ENCODE assay signal across 8 cellular contexts in genomic region chr22:46754110-46754799, GRCh38. TPM values are rescaled to one million over a fixed set of nuclear protein-coding genes. Genes with fewer than 3 reads are reported as not detected.
DNase-seq lines count a peak whose midpoint lies in the region; ATAC-seq and TF ChIP-seq lines count a peak whose summit lies in the region.

No MANE protein-coding gene starts in this region.

- TF ChIP-seq CTCF in AG04450 (IDR thresholded peaks at IDR 0.05; ENCODE audit: low read depth, low read length) (no peak), HFF-Myc (IDR thresholded peaks at IDR 0.05; ENCODE audit: low read depth, low read length, missing control alignments) (no peak), WI38 (IDR thresholded peaks at IDR 0.05; ENCODE audit: low read depth, low read length) (no peak), prostate gland (IDR thresholded peaks at IDR 0.05) (no peak), progenitor cell of endocrine pancreas (IDR thresholded peaks at IDR 0.05; ENCODE audit: unreplicated experiment) (no peak)

- H3K4me3 Mint-ChIP-seq in progenitor cell of endocrine pancreas (ENCODE audit: low read depth): no peak overlapping the region

- POLR2A ChIA-PET in AG04450 (lab: Yijun Ruan, JAX): interaction anchor here (1.1 to 1.5 kb wide), 3 partner anchors 8 to 37 kb away, joined by 5 to 9 read pairs (median 5); partner anchors contain the start of gene TBC1D22A

- H3K9me3 ChIP-seq in AG04450 (ENCODE audit: control insufficient read depth, insufficient read depth, low read length) (peaks cover 10% of the 10 kb centered on the region), prostate gland (no peaks in the 10 kb centered on the region)

- peak overlapping the region; percentile 92 for H3K27ac ChIP-seq in AG04450 (ENCODE audit: low read depth, low read length)
- H3K27ac ChIP-seq in prostate gland: peak overlapping the region; percentile 22 to 40

- no peak for ATAC-seq in HG03378 (IDR thresholded peaks at IDR 0.05; ENCODE audit: unreplicated experiment)

- no peaks in the 10 kb centered on the region for H3K36me3 ChIP-seq in prostate gland

- peaks cover 5% of the 10 kb centered on the region for H3K4me1 Mint-ChIP-seq in progenitor cell of endocrine pancreas (ENCODE audit: low read depth)

- no peaks in the 10 kb centered on the region for H3K4me1 ChIP-seq in prostate gland (replicated peaks)

- CTCF ChIA-PET in AG04450 (lab: Charles Lee): no interaction called here

- H3K27me3 Mint-ChIP-seq in progenitor cell of endocrine pancreas: peaks cover 13% of the 10 kb centered on the region

- H3K4me3 ChIP-seq in AG04450 (ENCODE audit: low read depth, low read length): peak overlapping the region; percentile 4; the same call in 1 of the 2 replicates
- peak overlapping the region; percentile 17; the same call in 1 of the 2 replicates for H3K4me3 ChIP-seq in HFF-Myc (replicated peaks; ENCODE audit: low read depth, low read length)
- peak overlapping the region; percentile 25; the same call in 1 of the 2 replicates for H3K4me3 ChIP-seq in WI38 (ENCODE audit: low read depth, low read length)
- no peak overlapping the region for H3K4me3 ChIP-seq in prostate gland

- no peaks in the 10 kb centered on the region for H3K27me3 ChIP-seq in AG04450 (ENCODE audit: control insufficient read depth, insufficient read depth, low read length)
- no peaks in the 10 kb centered on the region for H3K27me3 ChIP-seq in prostate gland (replicated peaks; ENCODE audit: insufficient read depth)

- DNase-seq in AG04450 (ENCODE audit: low read depth, low spot score) (peak; percentile 89), HFF-Myc (ENCODE audit: extremely low read depth, low read depth) (peak; percentile 94), fibroblast of the conjunctiva (ENCODE audit: low read depth) (peak; percentile 86), prostate gland (ENCODE audit: low spot score) (peak; percentile 42), HuH-7.5 (ENCODE audit: low spot score) (no peak), progenitor cell of endocrine pancreas (ENCODE audit: low spot score, unreplicated experiment) (no peak)

- peak; percentile 58 for TF ChIP-seq POLR2A in prostate gland (IDR thresholded peaks at IDR 0.05)

- H3K27ac Mint-ChIP-seq in progenitor cell of endocrine pancreas: no peak overlapping the region

- 24% methylated on average over 14 of the region's 14 CpGs for WGBS in prostate gland

- peaks cover 6% of the 10 kb centered on the region for H3K9me3 Mint-ChIP-seq in progenitor cell of endocrine pancreas (ENCODE audit: low read depth)

- peaks cover 6% of the 10 kb centered on the region for H3K36me3 Mint-ChIP-seq in progenitor cell of endocrine pancreas (ENCODE audit: insufficient read depth)

- intact Hi-C loops in prostate gland (cut with DNase I): no loop called here

RNA-seq across cellular contexts. Expression of gene TBC1D22A, which starts 8.2 kb away (rescaled TPM):
- 19.8 and 21.6 TPM in 2 replicates for polyA plus RNA-seq in AG04450 (2011; rRNA removed)
- 17.1 and 19.6 TPM in 2 replicates for polyA minus RNA-seq in AG04450 (2011; rRNA and poly(A)+ RNA removed)
- total RNA-seq in prostate gland (10 to 100 TPM; 16.0 to 30.7 TPM), progenitor cell of endocrine pancreas (23.2 and 24.2 TPM in 2 replicates)

RNA-seq across cellular contexts. Expression of gene CERK, which starts 16.2 kb away (rescaled TPM):
- 29.0 and 32.9 TPM in 2 replicates for polyA plus RNA-seq in AG04450 (2011; rRNA removed)
- polyA minus RNA-seq in AG04450 (2011; rRNA and poly(A)+ RNA removed): 45.7 and 51.1 TPM in 2 replicates
- 10 to 100 TPM; 10.2 to 18.0 TPM for total RNA-seq in prostate gland
- 59.2 and 62.0 TPM in 2 replicates for total RNA-seq in progenitor cell of endocrine pancreas

Comparison
In these comparisons a context has a peak if more than half of its experiments do, and no peak if none do; other contexts are left out.
1. DNase-seq: peak in AG04450 (single experiment), HFF-Myc (single experiment), fibroblast of the conjunctiva (single experiment) and prostate gland (single experiment); none in HuH-7.5 (single experiment) and progenitor cell of endocrine pancreas (single experiment).
2. H3K4me3 ChIP-seq: peak in AG04450 (single experiment), HFF-Myc (single experiment) and WI38 (single experiment); none in prostate gland (0 of 2).